In genomic region chr5:5464036-5464715, GRCh38 we compare ENCODE assay signal across 21 cellular contexts. TPM values are rescaled to one million over a fixed set of nuclear protein-coding genes. Genes with fewer than 3 reads are reported as not detected.
DNase-seq lines count a peak whose midpoint lies in the region; FAIRE-seq and TF ChIP-seq lines count a peak whose summit lies in the region.
"Had no signal": no experiment of that assay in that cellular context is flagged by ENCODE, and none has a peak within 500 bp of the region (broad histone marks: within the 10 kb centered on the region; RNA-seq: fewer than 3 reads in every experiment).

No MANE protein-coding gene starts in this region.

- no peak overlapping the region for H3K18ac ChIP-seq in H1 (ENCODE audit: extremely low read depth, low read length)
- no peak overlapping the region for H3K18ac ChIP-seq in neuronal stem cell (ENCODE audit: low read length)

- H2BK5ac ChIP-seq in H1 (ENCODE audit: low read depth, low read length) = no peak overlapping the region
- no peak overlapping the region for H2BK5ac ChIP-seq in neuronal stem cell (ENCODE audit: low read length)

- H3K27ac ChIP-seq in H1 (ENCODE audit: low read depth, low read length) (no peak overlapping the region), neuronal stem cell (replicated peaks; ENCODE audit: low read length) (no peak overlapping the region)
- H3K27ac ChIP-seq: C4-2B, HL-60 had no signal

- BruUV-seq in Caco-2 (replicated peaks; lab: Mats Ljungman, UMichigan) = no TSS peak

- no peaks in the 10 kb centered on the region for H3K79me2 ChIP-seq in H1 (ENCODE audit: control insufficient read depth in 1 of 2, insufficient read depth in 2 of 2, low read length in 2 of 2)

- peaks cover 0 to 5% of the 10 kb centered on the region in 2 experiments for H4K20me1 ChIP-seq in H1 (replicated peaks in 1 of 2; ENCODE audit: control insufficient read depth in 1 of 2, insufficient read depth in 2 of 2, low read length in 2 of 2)

- H3K23me2 ChIP-seq in H1 (ENCODE audit: low read depth, low read length) = no peaks in the 10 kb centered on the region

- no peaks in the 10 kb centered on the region for H3K27me3 Mint-ChIP-seq in Caco-2 (ENCODE audit: insufficient read depth, unreplicated experiment)
- H3K27me3 Mint-ChIP-seq: B cell; CD4-positive, alpha-beta memory T cell had no signal

- H3K4ac ChIP-seq in H1 (replicated peaks; ENCODE audit: insufficient read length, low read depth, low read length) (no peak overlapping the region), neuronal stem cell (ENCODE audit: low read length) (no peak overlapping the region)

- no peak overlapping the region for H2BK15ac ChIP-seq in H1 (ENCODE audit: low read length)
- H2BK15ac ChIP-seq in neuronal stem cell (ENCODE audit: low read length) = no peak overlapping the region

- peak overlapping the region; percentile 57; the same call in 1 of the 2 replicates for H4K8ac ChIP-seq in H1 (ENCODE audit: extremely low read depth, insufficient read depth, low read length)
- H4K8ac ChIP-seq in neuronal stem cell (ENCODE audit: low read depth, low read length) = no peak overlapping the region

- no peak for TF ChIP-seq EP300 in H1 (IDR thresholded peaks at IDR 0.05; ENCODE audit: borderline replicate concordance in 1 of 2, low read depth in 2 of 2, low read length in 2 of 2)

- no peak overlapping the region for H3K9ac ChIP-seq in H1 (replicated peaks in 1 of 4; ENCODE audit: extremely low read depth in 1 of 4, low read depth in 3 of 4, low read length in 3 of 4)
- H3K9ac ChIP-seq in neuronal stem cell (ENCODE audit: low read depth, low read length, poor library complexity) = no peak overlapping the region

- H3K14ac ChIP-seq in H1 (ENCODE audit: insufficient read length) (no peak overlapping the region), neuronal stem cell (ENCODE audit: low read length) (no peak overlapping the region)

- H3K4me3 ChIP-seq in Caco-2 (ENCODE audit: low read depth, low read length) (no peak overlapping the region), H1 (ENCODE audit: extremely low read depth in 1 of 4, insufficient read depth in 2 of 4, low read depth in 3 of 4, low read length in 4 of 4) (no peak overlapping the region), neuronal stem cell (ENCODE audit: low read length in 2 of 2) (peak overlapping the region in 1 of 2 donors; percentile 60)

- no peak for TF ChIP-seq CTCF in Caco-2 (IDR thresholded peaks at IDR 0.05; ENCODE audit: insufficient read depth in 1 of 2, low read depth in 1 of 2, low read length in 1 of 2, severe bottlenecking in 1 of 2, unreplicated experiment in 1 of 2)
- TF ChIP-seq CTCF in H1 (IDR thresholded peaks at IDR 0.05; ENCODE audit: control extremely low read depth in 1 of 3, insufficient read depth in 1 of 3, low read depth in 1 of 3, low read length in 3 of 3) = no peak
- TF ChIP-seq CTCF in GM13976 (IDR thresholded peaks at IDR 0.05; ENCODE audit: borderline replicate concordance, control extremely low read depth, extremely low read depth, insufficient read depth, missing control alignments) = no peak

- H3K27me3 ChIP-seq in Caco-2 (replicated peaks; ENCODE audit: control insufficient read depth, insufficient read depth, low read length) = no peaks in the 10 kb centered on the region
- no peaks in the 10 kb centered on the region for H3K27me3 ChIP-seq in H1 (replicated peaks in 1 of 4; ENCODE audit: control insufficient read depth in 3 of 4, extremely low read depth in 1 of 4, insufficient read depth in 3 of 4, low read length in 3 of 4)
- H3K27me3 ChIP-seq in neuronal stem cell (ENCODE audit: control insufficient read depth in 3 of 3, insufficient read depth in 3 of 3, low read depth in 1 of 3, low read length in 3 of 3) = no peaks in the 10 kb centered on the region

- H2AK5ac ChIP-seq in H1 (ENCODE audit: low read depth, low read length) = no peak overlapping the region
- H2AK5ac ChIP-seq in neuronal stem cell (ENCODE audit: low read depth, low read length) = no peak overlapping the region

- POLR2A ChIA-PET in Caco-2 (lab: Charles Lee) (no interaction called here), H1 (lab: Charles Lee; ENCODE audit: partially characterized antibody) (no interaction called here)

- H2AFZ ChIP-seq in H1 (ENCODE audit: low read length) (no peak overlapping the region), neuronal stem cell (ENCODE audit: low read length) (no peak overlapping the region)

- no peak for TF ChIP-seq RAD21 in H1 (IDR thresholded peaks at IDR 0.05 in 1 of 2, conservative IDR thresholded peaks at IDR 0.05 in 1 of 2; ENCODE audit: low read depth in 2 of 2, low read length in 2 of 2)

- CTCF ChIA-PET in Caco-2 (lab: Charles Lee) = no interaction called here
- CTCF ChIA-PET in H1 (lab: Charles Lee; ENCODE audit: partially characterized antibody) = interaction anchor here (0.9 kb wide), 1 partner anchor 414 kb away, joined by 3 read pairs; no protein-coding TSS in a partner anchor

- peaks cover 1% of the 10 kb centered on the region; the same call in 1 of the 2 replicates for H3K36me3 ChIP-seq in Caco-2 (ENCODE audit: control insufficient read depth, insufficient read depth, low read length)
- H3K36me3 ChIP-seq in H1 (ENCODE audit: control insufficient read depth in 2 of 4, insufficient read depth in 4 of 4, low read length in 3 of 4) = peaks cover 11 to 88% (median 53%) of the 10 kb centered on the region in 4 experiments
- H3K36me3 ChIP-seq in neuronal stem cell (replicated peaks in 1 of 2; ENCODE audit: control insufficient read depth in 2 of 2, insufficient read depth in 2 of 2, low read length in 2 of 2) = peaks cover 34 to 100% of the 10 kb centered on the region in 2 donors

- H3K4me2 ChIP-seq in H1 (ENCODE audit: insufficient read depth in 1 of 2, low read depth in 2 of 2, low read length in 2 of 2) = no peak overlapping the region
- H3K4me2 ChIP-seq in neuronal stem cell (ENCODE audit: insufficient read depth, low read length, poor library complexity, severe bottlenecking) = no peak overlapping the region

- H2BK12ac ChIP-seq in H1 (ENCODE audit: low read depth, low read length) = no peak overlapping the region
- no peak overlapping the region for H2BK12ac ChIP-seq in neuronal stem cell (ENCODE audit: low read length)

- H2BK120ac ChIP-seq in H1 (replicated peaks; ENCODE audit: low read depth, low read length) (no peak overlapping the region), neuronal stem cell (ENCODE audit: low read depth, low read length) (no peak overlapping the region)

- in situ Hi-C loops in GM13976 (cut with MboI; ENCODE audit: low sequenced_read_pairs, unreplicated experiment) = no loop called here

- no peak overlapping the region for H3K23ac ChIP-seq in H1 (ENCODE audit: insufficient read length)
- peak overlapping the region; percentile 16 for H3K23ac ChIP-seq in neuronal stem cell (ENCODE audit: low read depth, low read length, poor library complexity)

- no peaks in the 10 kb centered on the region for H3K4me1 Mint-ChIP-seq in Caco-2 (ENCODE audit: low read depth, unreplicated experiment)
- H3K4me1 Mint-ChIP-seq: B cell had no signal

- H3K4me1 ChIP-seq in Caco-2 = no peaks in the 10 kb centered on the region
- H3K4me1 ChIP-seq in H1 (replicated peaks in 1 of 4; ENCODE audit: control insufficient read depth in 3 of 4, insufficient read depth in 4 of 4, low read length in 3 of 4) = no peaks in the 10 kb centered on the region
- no peaks in the 10 kb centered on the region for H3K4me1 ChIP-seq in neuronal stem cell (ENCODE audit: control insufficient read depth in 2 of 2, insufficient read depth in 1 of 2, low read depth in 1 of 2, low read length in 2 of 2)

- no peaks in the 10 kb centered on the region for H3K9me3 ChIP-seq in Caco-2
- no peaks in the 10 kb centered on the region for H3K9me3 ChIP-seq in H1 (ENCODE audit: insufficient read depth in 2 of 2, low read depth in 1 of 2, low read length in 1 of 2)
- no peaks in the 10 kb centered on the region for H3K9me3 ChIP-seq in neuronal stem cell (replicated peaks in 1 of 2; ENCODE audit: control insufficient read depth in 2 of 2, insufficient read depth in 1 of 2, low read depth in 1 of 2, low read length in 2 of 2)

- no peaks in the 10 kb centered on the region for H3K79me1 ChIP-seq in H1 (ENCODE audit: low read depth, low read length)
- no peaks in the 10 kb centered on the region for H3K79me1 ChIP-seq in neuronal stem cell (ENCODE audit: low read depth, low read length)

- WGBS in H1 (ENCODE audit: extremely low coverage in 1 of 2, insufficient coverage in 1 of 2, insufficient read length in 1 of 2, insufficient replicate concordance in 2 of 2, low coverage in 1 of 2, low lambda C conversion rate in 2 of 2, missing lambda C conversion rate in 1 of 2), 2 experiments = 92% methylated on average over 18 of the region's 18 CpGs; no CpG with 5 or more reads in 1 of the 2 experiments
- WGBS in neuronal stem cell (ENCODE audit: extremely low coverage in 2 of 2, insufficient read length in 2 of 2, insufficient replicate concordance in 1 of 2), 2 donors = no CpG with 5 or more reads among the region's 18 CpGs

- no peak for DNase-seq in Caco-2
- DNase-seq in HTR-8/SVneo (ENCODE audit: insufficient read length, low spot score) = no peak
- no peak for DNase-seq in H1 (ENCODE audit: low read depth in 1 of 2, low spot score in 2 of 2)
- no peak for DNase-seq in neuronal stem cell (ENCODE audit: low spot score)
- DNase-seq in NCI-H524 treated with DMSO at 0.1 percent for 48 hours (lab: John Stamatoyannopoulos, UW) = no peak
- no peak for DNase-seq in GM13976 (ENCODE audit: low spot score)
- DNase-seq in NCI-H510A (lab: John Stamatoyannopoulos, UW) = no peak
- DNase-seq: CD4-positive, alpha-beta memory T cell; DMS153; DMS79 treated with DMSO at 0.1 percent for 48 hours; EL; HCEC 1CT; HFFc6 had no signal

- H3K4me3 Mint-ChIP-seq in Caco-2 (ENCODE audit: unreplicated experiment) = no peak overlapping the region
- H3K4me3 Mint-ChIP-seq: B cell; CD4-positive, alpha-beta memory T cell; HFFc6 had no signal

- H3K56ac ChIP-seq in H1 (replicated peaks; ENCODE audit: insufficient read length, low read depth, low read length) = no peak overlapping the region

- no peak overlapping the region for H4K91ac ChIP-seq in H1 (replicated peaks; ENCODE audit: insufficient read length, low read length)
- no peak overlapping the region for H4K91ac ChIP-seq in neuronal stem cell (ENCODE audit: low read depth, low read length, poor library complexity)

- no peaks in the 10 kb centered on the region for H3K9me3 Mint-ChIP-seq in Caco-2 (ENCODE audit: unreplicated experiment)
- H3K9me3 Mint-ChIP-seq: CD4-positive, alpha-beta memory T cell; HFFc6 had no signal

- H3K36me3 Mint-ChIP-seq in Caco-2 (ENCODE audit: insufficient read depth, unreplicated experiment) = peaks cover 62% of the 10 kb centered on the region

- H3K27ac Mint-ChIP-seq in Caco-2 (ENCODE audit: unreplicated experiment) = peak overlapping the region; percentile 14
- H3K27ac Mint-ChIP-seq: B cell, HFFc6 had no signal

- TF ChIP-seq POLR2A in H1 (IDR thresholded peaks at IDR 0.05; ENCODE audit: control extremely low read depth in 1 of 2, low read depth in 2 of 2, low read length in 2 of 2) = no peak

- H4K5ac ChIP-seq in H1 (ENCODE audit: insufficient read length, low read depth, low read length) = no peak overlapping the region

- intact Hi-C loops in Caco-2 (cut with micrococcal nuclease; ENCODE audit: unreplicated experiment) = no loop called here

- H2BK20ac ChIP-seq in H1 (ENCODE audit: low read length) = no peak overlapping the region

- peak; percentile 58 for FAIRE-seq in HTR-8/SVneo (lab: Jason Lieb, UNC)
- no peak for FAIRE-seq in H1 (lab: Jason Lieb, UNC)
- FAIRE-seq: A204.1, D721Med, G401.6, GM12891, GM19239 had no signal

RNA-seq across cellular contexts. Expression of gene ICE1, which starts 41.7 kb away (rescaled TPM):
- 30.6 and 33.9 TPM in 2 replicates for total RNA-seq in Caco-2 (2022)
- 52.2 and 53.9 TPM in 2 replicates for total RNA-seq in H1 (2021; fragmentation: NEBNext Ultra II Directional; extraction: Animal tissue kit (Norgen Biotek cat#: 25700))
- 10.5 and 11.8 TPM in 2 replicates for polyA plus RNA-seq in H1 (2011; rRNA removed)
- 14.5 TPM for polyA plus RNA-seq in H1 (2011; cell fraction: cytosol; rRNA removed)
- polyA plus RNA-seq in H1 (2011; cell fraction: nucleus; rRNA removed) = 24.5 TPM
- 16.0 to 29.5 TPM (median 22.3 TPM) in 4 replicates for polyA plus RNA-seq in H1 (2012, experiment 1 of 2)
- 1.2 TPM for polyA plus RNA-seq in H1 (2012, experiment 2 of 2)
- polyA plus RNA-seq in H1 (2013, experiment 1 of 2) = 27.0 TPM
- polyA plus RNA-seq in H1 (2013, experiment 2 of 2) = 28.1 TPM
- 54.0 and 57.9 TPM in 2 replicates for polyA minus RNA-seq in H1 (2011; rRNA and poly(A)+ RNA removed)
- polyA minus RNA-seq in H1 (2011; cell fraction: cytosol; rRNA and poly(A)+ RNA removed) = 27.4 TPM
- 104 TPM for polyA minus RNA-seq in H1 (2011; cell fraction: nucleus; rRNA and poly(A)+ RNA removed)
- polyA plus RNA-seq in neuronal stem cell (2013, experiment 1 of 2) = 15.7 TPM
- 16.4 TPM for polyA plus RNA-seq in neuronal stem cell (2013, experiment 2 of 2)
